Comparison of ENCODE assay signal across 8 cellular contexts in genomic region chr14:55123101-55123500, GRCh38. TPM values are rescaled to one million over a fixed set of nuclear protein-coding genes. Genes with fewer than 3 reads are reported as not detected.
DNase-seq lines count a peak whose midpoint lies in the region; ATAC-seq and TF ChIP-seq lines count a peak whose summit lies in the region.

No MANE protein-coding gene starts in this region.

- H3K27me3 ChIP-seq in hepatocyte (no peaks in the 10 kb centered on the region), subcutaneous abdominal adipose tissue (ENCODE audit: control insufficient read depth in 5 of 5, insufficient read depth in 4 of 5, low read length in 5 of 5) (no peaks in the 10 kb centered on the region)

- H3K36me3 ChIP-seq in HEK293 (ENCODE audit: control insufficient read depth in 2 of 2, insufficient read depth in 1 of 2, low read length in 2 of 2) = no peaks in the 10 kb centered on the region
- H3K36me3 ChIP-seq in hepatocyte (replicated peaks; ENCODE audit: insufficient read depth, low read depth) = no peaks in the 10 kb centered on the region
- no peaks in the 10 kb centered on the region for H3K36me3 ChIP-seq in subcutaneous abdominal adipose tissue (ENCODE audit: control insufficient read depth in 5 of 5, insufficient read depth in 5 of 5, low read length in 5 of 5)

- POLR2A ChIA-PET in HEK293 (lab: Yijun Ruan, JAX) = interaction anchor here (0.8 to 1.5 kb wide), 2 partner anchors 20 to 68 kb away, joined by 5 to 7 read pairs; no protein-coding TSS in a partner anchor

- no peak overlapping the region for H2AFZ ChIP-seq in hepatocyte

- DNase-seq in astrocyte of the hippocampus (ENCODE audit: low read depth, low spot score) (peak; percentile 94), hepatocyte (ENCODE audit: low spot score) (peak; percentile 82), cerebellum (ENCODE audit: low spot score) (no peak), glutamatergic neuron (no peak), SW 1271 (lab: John Stamatoyannopoulos, UW) (no peak)

- TF ChIP-seq CTCF in HEK293 (tag by site-specific recombination; IDR thresholded peaks at IDR 0.05) (no peak), hepatocyte (IDR thresholded peaks at IDR 0.05; ENCODE audit: poor library complexity) (no peak), glutamatergic neuron (IDR thresholded peaks at IDR 0.05; ENCODE audit: partially characterized antibody, unreplicated experiment) (no peak)

- H3K9ac ChIP-seq in subcutaneous abdominal adipose tissue (ENCODE audit: low read length in 5 of 5) = peak overlapping the region in 1 of 5 donors; percentile 87

- peaks cover 2% of the 10 kb centered on the region for H3K9me3 Mint-ChIP-seq in glutamatergic neuron (ENCODE audit: unreplicated experiment)

- no peaks in the 10 kb centered on the region for H3K36me3 Mint-ChIP-seq in glutamatergic neuron (ENCODE audit: unreplicated experiment)

- no peak overlapping the region for H3K27ac Mint-ChIP-seq in glutamatergic neuron (ENCODE audit: unreplicated experiment)

- H3K9me2 ChIP-seq in hepatocyte (replicated peaks; ENCODE audit: insufficient read depth) = no peaks in the 10 kb centered on the region

- CTCF ChIA-PET in HEK293 (lab: Yijun Ruan, JAX) = interaction anchor here (0.6 kb wide), 1 partner anchor 72 kb away, joined by 3 read pairs; the partner anchor contains the start of gene MAPK1IP1L

- no peaks in the 10 kb centered on the region for H4K20me1 ChIP-seq in hepatocyte (ENCODE audit: insufficient read depth, poor library complexity, severe bottlenecking)

- H3K4me1 ChIP-seq in HEK293 (ENCODE audit: control insufficient read depth, insufficient read depth, low read length) (peaks cover 26% of the 10 kb centered on the region), hepatocyte (ENCODE audit: insufficient read depth) (peaks cover 67% of the 10 kb centered on the region), subcutaneous abdominal adipose tissue (ENCODE audit: control insufficient read depth in 5 of 5, insufficient read depth in 5 of 5, low read length in 5 of 5) (peaks cover 17 to 67% (median 61%) of the 10 kb centered on the region in 5 donors)

- no peaks in the 10 kb centered on the region for H3K79me2 ChIP-seq in hepatocyte

- H3K27ac ChIP-seq in HEK293 (ENCODE audit: extremely low read depth, low read depth, low read length) (no peak overlapping the region), hepatocyte (peak overlapping the region; percentile 91), subcutaneous abdominal adipose tissue (ENCODE audit: low read depth, low read length) (peak overlapping the region; percentile 47)

- H3K9me3 ChIP-seq in HEK293 (ENCODE audit: control insufficient read depth, insufficient read depth, low read depth, low read length) (no peaks in the 10 kb centered on the region), hepatocyte (ENCODE audit: low read depth) (no peaks in the 10 kb centered on the region), subcutaneous abdominal adipose tissue (ENCODE audit: control insufficient read depth in 5 of 5, low read length in 5 of 5) (no peaks in the 10 kb centered on the region)

- no peak overlapping the region for H3K4me3 ChIP-seq in HEK293 (ENCODE audit: low read depth, low read length)
- H3K4me3 ChIP-seq in hepatocyte = no peak overlapping the region
- no peak overlapping the region for H3K4me3 ChIP-seq in subcutaneous abdominal adipose tissue (ENCODE audit: low read depth in 1 of 5, low read length in 5 of 5)

- peak overlapping the region; percentile 64 for H3K4me2 ChIP-seq in hepatocyte

- no peaks in the 10 kb centered on the region for H3K4me1 Mint-ChIP-seq in glutamatergic neuron (ENCODE audit: low read depth, unreplicated experiment)

- peaks cover 8% of the 10 kb centered on the region for H3K27me3 Mint-ChIP-seq in glutamatergic neuron (ENCODE audit: unreplicated experiment)

- no peak for ATAC-seq in HG02852 (IDR thresholded peaks at IDR 0.05; ENCODE audit: unreplicated experiment)

- no peak overlapping the region for H3K4me3 Mint-ChIP-seq in glutamatergic neuron (ENCODE audit: unreplicated experiment)

- 77% methylated on average over 8 of the region's 8 CpGs for WGBS in hepatocyte (ENCODE audit: low lambda C conversion rate, missing lambda C conversion rate)

TF ChIP-seq in HEK293, 187 proteins besides CTCF, POLR2A, EP300 and RAD21:
- no peak for TF ChIP-seq ZSCAN30 (tag by site-specific recombination; IDR thresholded peaks at IDR 0.05)
- no peak for TF ChIP-seq ZNF174 (tag by site-specific recombination; IDR thresholded peaks at IDR 0.05)
- no peak for TF ChIP-seq SP3 (tag by site-specific recombination; IDR thresholded peaks at IDR 0.05)
- peak; percentile 88 for TF ChIP-seq ZFHX2 (tag by site-specific recombination; conservative IDR thresholded peaks at IDR 0.05)
- no peak for TF ChIP-seq SETDB1 (IDR thresholded peaks at IDR 0.05; ENCODE audit: insufficient read length, low read length)
- no peak for TF ChIP-seq MYNN (tag by site-specific recombination; IDR thresholded peaks at IDR 0.05; ENCODE audit: borderline replicate concordance)
- TF ChIP-seq EGR2 (tag by site-specific recombination; IDR thresholded peaks at IDR 0.05; ENCODE audit: low read depth) = peak; percentile 74; the same call in 1 of the 2 replicates
- TF ChIP-seq ZNF626 (tag by site-specific recombination; IDR thresholded peaks at IDR 0.05) = no peak
- no peak for TF ChIP-seq TRIM28 (IDR thresholded peaks at IDR 0.05; ENCODE audit: borderline replicate concordance, low read length)
- TF ChIP-seq BCL6B (tag by site-specific recombination; IDR thresholded peaks at IDR 0.05) = no peak
- no peak for TF ChIP-seq ZFP41 (tag by site-specific recombination; IDR thresholded peaks at IDR 0.05; ENCODE audit: borderline replicate concordance)
- TF ChIP-seq PRDM6 (tag by site-specific recombination; IDR thresholded peaks at IDR 0.05) = no peak
- no peak for TF ChIP-seq ZNF629 (tag by site-specific recombination; IDR thresholded peaks at IDR 0.05)

RNA-seq across cellular contexts. Expression of gene LGALS3, which starts 6.0 kb away (rescaled TPM):
- total RNA-seq in hepatocyte (461 and 534 TPM in 2 replicates), cerebellum (8.3 TPM), glutamatergic neuron (ENCODE audit: unreplicated experiment) (not detected)
- polyA plus RNA-seq in hepatocyte = 690 and 766 TPM in 2 replicates

Comparison
In these comparisons a context has a peak if more than half of its experiments do, and no peak if none do; other contexts are left out.
1. DNase-seq: peak in astrocyte of the hippocampus (single experiment) and hepatocyte (single experiment); none in cerebellum (single experiment), glutamatergic neuron (single experiment) and SW 1271 (0 of 2).
2. RNA of gene LGALS3, which starts 6.0 kb away (total RNA-seq): 461 to 534 TPM in hepatocyte; 8.3 TPM in cerebellum (single experiment) and not detected in glutamatergic neuron (single experiment); every median in the first group is over 10 times any median in the second.